ENCODE assay signal across 11 cellular contexts in genomic region chr1:23114424-23115079, GRCh38. TPM values are rescaled to one million over a fixed set of nuclear protein-coding genes. Genes with fewer than 3 reads are reported as not detected.
DNase-seq lines count a peak whose midpoint lies in the region; ATAC-seq and FAIRE-seq lines count a peak whose summit lies in the region.
"Had no signal": no experiment of that assay in that cellular context is flagged by ENCODE, and none has a peak within 500 bp of the region (broad histone marks: within the 10 kb centered on the region; RNA-seq: fewer than 3 reads in every experiment).

No MANE protein-coding gene starts in this region.

- POLR2A ChIA-PET in naive thymus-derived CD8-positive, alpha-beta T cell (lab: Charles Lee): interaction anchor here (0.7 kb wide), 1 partner anchor 57 kb away, joined by 3 read pairs; no protein-coding TSS in a partner anchor

- no peaks in the 10 kb centered on the region for H3K27me3 Mint-ChIP-seq in naive thymus-derived CD8-positive, alpha-beta T cell

- H3K9me3 Mint-ChIP-seq in naive thymus-derived CD8-positive, alpha-beta T cell: no peaks in the 10 kb centered on the region

- H3K27ac Mint-ChIP-seq in naive thymus-derived CD8-positive, alpha-beta T cell: peak overlapping the region in 5 of 10 donors; percentile 4 to 77 (median 53)

- H3K36me3 Mint-ChIP-seq in naive thymus-derived CD8-positive, alpha-beta T cell: no peaks in the 10 kb centered on the region

- peaks cover 37 to 86% (median 55%) of the 10 kb centered on the region in 4 donors for H3K4me1 Mint-ChIP-seq in naive thymus-derived CD8-positive, alpha-beta T cell

- peak; percentile 17 for DNase-seq in Ammon's horn (ENCODE audit: low spot score)
- no peak for DNase-seq in GM19239 (ENCODE audit: insufficient read length, low spot score)
- DNase-seq in astrocyte of the hippocampus (ENCODE audit: low read depth, low spot score): peak; percentile 34
- DNase-seq in naive thymus-derived CD8-positive, alpha-beta T cell: no peak
- DNase-seq in NCI-H1048 (lab: John Stamatoyannopoulos, UW): no peak
- DNase-seq in NCI-H1417 treated with DMSO at 0.1 percent for 48 hours (lab: John Stamatoyannopoulos, UW): no peak
- no peak for DNase-seq in activated effector memory CD4-positive, alpha-beta T cell treated with anti-CD3 and anti-CD28 coated beads, Interleukin-2, amount 50 U/mL, for 16 hours
- DNase-seq: activated CD4-positive, alpha-beta T cell treated with anti-CD3 and anti-CD28 coated beads, Interleukin-2, amount 50 U/mL, for 1 hour; left cardiac atrium; NCI-H2171 had no signal

- FAIRE-seq in GM19239 (lab: Jason Lieb, UNC): peak; percentile 54

- peak overlapping the region in 1 of 10 donors; percentile 34 for H3K4me3 Mint-ChIP-seq in naive thymus-derived CD8-positive, alpha-beta T cell

- peak; percentile 64 to 66 for ATAC-seq in naive thymus-derived CD8-positive, alpha-beta T cell
- ATAC-seq in HG02610 (IDR thresholded peaks at IDR 0.05; ENCODE audit: unreplicated experiment): no peak
- ATAC-seq: left cardiac atrium had no signal

RNA-seq across cellular contexts. Expression of gene LUZP1, which starts 54.1 kb away (rescaled TPM):
- 10 to 100 TPM; 14.4 to 16.8 TPM for total RNA-seq in naive thymus-derived CD8-positive, alpha-beta T cell
- polyA plus RNA-seq in naive thymus-derived CD8-positive, alpha-beta T cell: 10 to 100 TPM in 2 of 3 donors, 1 to 10 TPM in 1; 8.1 to 12.2 (median 10.2) TPM

Comparison
In these comparisons a context has a peak if more than half of its experiments do, and no peak if none do; other contexts are left out.
1. DNase-seq: peak in Ammon's horn (single experiment) and astrocyte of the hippocampus (single experiment); none in GM19239 (single experiment), naive thymus-derived CD8-positive, alpha-beta T cell (0 of 10), NCI-H1048 (single experiment), NCI-H1417 treated with DMSO at 0.1 percent for 48 hours (single experiment) and activated effector memory CD4-positive, alpha-beta T cell treated with anti-CD3 and anti-CD28 coated beads, Interleukin-2, amount 50 U/mL, for 16 hours (single experiment).